Comparison of ENCODE assay signal across 21 cellular contexts in the genomic region with DNA sequence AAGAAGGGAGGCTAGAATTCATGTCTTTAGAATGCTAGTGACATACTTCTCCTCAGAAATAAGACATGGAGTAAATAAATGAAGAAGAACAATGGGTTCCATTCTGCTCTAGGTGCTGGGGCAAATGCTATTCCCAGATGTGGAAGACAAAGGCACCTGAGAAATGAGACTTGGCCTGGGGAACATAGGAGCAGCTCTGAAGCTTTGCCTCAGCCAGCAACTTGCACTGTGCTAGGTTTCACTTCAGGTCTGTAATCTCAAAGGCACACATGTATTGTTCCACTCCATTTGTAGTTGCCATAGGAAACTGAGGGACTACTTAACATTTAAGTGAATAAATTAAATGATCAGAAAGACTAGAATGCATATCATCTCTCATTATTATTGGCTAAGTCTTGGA.
A peak's percentile ranks its signal among the peaks of the same experiment; 100 is the strongest.
DNase-seq lines count a peak whose midpoint lies in the region; ATAC-seq, FAIRE-seq and TF ChIP-seq lines count a peak whose summit lies in the region.
"Had no signal": no experiment of that assay in that cellular context is flagged by ENCODE, and none has a peak within 500 bp of the region (broad histone marks: within the 10 kb centered on the region; RNA-seq: fewer than 3 reads in every experiment).

No MANE protein-coding gene starts in this region.

- H3K79me2 ChIP-seq in PC-3 (ENCODE audit: low read length) = no peaks in the 10 kb centered on the region
- no peaks in the 10 kb centered on the region for H3K79me2 ChIP-seq in H1 (ENCODE audit: control insufficient read depth in 1 of 2, insufficient read depth in 2 of 2, low read length in 2 of 2)

- H3K4me3 ChIP-seq in A673 (ENCODE audit: low read depth, low read length, poor library complexity, severe bottlenecking) (peak overlapping the region; percentile 27), PC-3 (ENCODE audit: low read length) (no peak overlapping the region), H1 (ENCODE audit: extremely low read depth in 1 of 4, insufficient read depth in 2 of 4, low read depth in 3 of 4, low read length in 4 of 4) (no peak overlapping the region)

- FAIRE-seq in H1 (lab: Jason Lieb, UNC) = no peak
- FAIRE-seq: G401.6 had no signal

- H3K4me2 ChIP-seq in PC-3 (ENCODE audit: low read length) = 0 out of 2 replicates have a peak overlapping the region, but pooled peaks have one; percentile 16
- H3K4me2 ChIP-seq in H1 (ENCODE audit: insufficient read depth in 1 of 2, low read depth in 2 of 2, low read length in 2 of 2) = no peak overlapping the region

- POLR2A ChIA-PET in A673 (lab: Charles Lee; ENCODE audit: low non-redundant PET) = no interaction called here
- POLR2A ChIA-PET in PC-3 (lab: Charles Lee; ENCODE audit: unreplicated experiment) = no interaction called here
- POLR2A ChIA-PET in H1 (lab: Charles Lee; ENCODE audit: partially characterized antibody) = no interaction called here

- H3K4ac ChIP-seq in H1 (replicated peaks; ENCODE audit: insufficient read length, low read depth, low read length) = no peak overlapping the region

- no peak overlapping the region for H3K18ac ChIP-seq in H1 (ENCODE audit: extremely low read depth, low read length)

- no peak overlapping the region for H2AK5ac ChIP-seq in H1 (ENCODE audit: low read depth, low read length)

- no peaks in the 10 kb centered on the region for H3K79me1 ChIP-seq in H1 (ENCODE audit: low read depth, low read length)

- H3F3A ChIP-seq in PC-3 (ENCODE audit: low read length, unreplicated experiment) = no peaks in the 10 kb centered on the region

- no peaks in the 10 kb centered on the region for H3K9me3 ChIP-seq in A673 (ENCODE audit: low read depth, low read length, poor library complexity, severe bottlenecking)
- no peaks in the 10 kb centered on the region for H3K9me3 ChIP-seq in PC-3 (ENCODE audit: low read length)
- no peaks in the 10 kb centered on the region for H3K9me3 ChIP-seq in H1 (ENCODE audit: insufficient read depth in 2 of 2, low read depth in 1 of 2, low read length in 1 of 2)

- no peak for TF ChIP-seq EP300 in H1 (IDR thresholded peaks at IDR 0.05; ENCODE audit: borderline replicate concordance in 1 of 2, low read depth in 2 of 2, low read length in 2 of 2)

- ATAC-seq in PC-3 = no peak
- ATAC-seq: SK-N-SH treated with all-trans-retinoic acid at 6 μM for 48 hours, T-cell had no signal

- H2BK12ac ChIP-seq in H1 (ENCODE audit: low read depth, low read length) = no peak overlapping the region

- H2BK20ac ChIP-seq in H1 (ENCODE audit: low read length) = no peak overlapping the region

- no peak overlapping the region for H4K8ac ChIP-seq in H1 (ENCODE audit: extremely low read depth, insufficient read depth, low read length)

- H4K91ac ChIP-seq in H1 (replicated peaks; ENCODE audit: insufficient read length, low read length) = no peak overlapping the region

- H3K36me3 ChIP-seq in A673 (ENCODE audit: insufficient read depth, low read length, poor library complexity, severe bottlenecking) (no peaks in the 10 kb centered on the region), PC-3 (ENCODE audit: low read depth, low read length) (no peaks in the 10 kb centered on the region), H1 (ENCODE audit: control insufficient read depth in 2 of 4, insufficient read depth in 4 of 4, low read length in 3 of 4) (no peaks in the 10 kb centered on the region)

- H3K14ac ChIP-seq in H1 (ENCODE audit: insufficient read length) = no peak overlapping the region

- H3K9me2 ChIP-seq in PC-3 (replicated peaks; ENCODE audit: low read length) = no peaks in the 10 kb centered on the region

- H2AFZ ChIP-seq in PC-3 (ENCODE audit: low read length) = no peak overlapping the region
- peak overlapping the region; percentile 7; the same call in 1 of the 2 replicates for H2AFZ ChIP-seq in H1 (ENCODE audit: low read length)

- H3K27me3 Mint-ChIP-seq in immature natural killer cell (ENCODE audit: low read depth in 3 of 3) = no peaks in the 10 kb centered on the region
- H3K27me3 Mint-ChIP-seq: B cell, T-cell had no signal

- H3K56ac ChIP-seq in H1 (replicated peaks; ENCODE audit: insufficient read length, low read depth, low read length) = no peak overlapping the region

- CTCF ChIA-PET in A673 (lab: Charles Lee) (no interaction called here), PC-3 (lab: Charles Lee) (no interaction called here), H1 (lab: Charles Lee; ENCODE audit: partially characterized antibody) (no interaction called here)

- intact Hi-C loops in A673 (cut with micrococcal nuclease; ENCODE audit: unreplicated experiment) (no loop called here), PC-3 (cut with micrococcal nuclease) (no loop called here)

- no peak overlapping the region for H3K23ac ChIP-seq in H1 (ENCODE audit: insufficient read length)

- TF ChIP-seq POLR2A in H1 (IDR thresholded peaks at IDR 0.05; ENCODE audit: control extremely low read depth in 1 of 2, low read depth in 2 of 2, low read length in 2 of 2) = no peak

- H3K27me3 ChIP-seq in A673 (replicated peaks; ENCODE audit: insufficient read depth, low read depth, low read length, poor library complexity) (no peaks in the 10 kb centered on the region), PC-3 (ENCODE audit: low read length) (no peaks in the 10 kb centered on the region), H1 (replicated peaks in 1 of 4; ENCODE audit: control insufficient read depth in 3 of 4, extremely low read depth in 1 of 4, insufficient read depth in 3 of 4, low read length in 3 of 4) (no peaks in the 10 kb centered on the region)

- H3K36me3 Mint-ChIP-seq in immature natural killer cell = no peaks in the 10 kb centered on the region
- H3K36me3 Mint-ChIP-seq: T-cell had no signal

- H2BK120ac ChIP-seq in H1 (replicated peaks; ENCODE audit: low read depth, low read length) = no peak overlapping the region

- no peak overlapping the region for H2BK5ac ChIP-seq in H1 (ENCODE audit: low read depth, low read length)

- H4K20me1 ChIP-seq in PC-3 (ENCODE audit: low read length) = no peaks in the 10 kb centered on the region
- H4K20me1 ChIP-seq in H1 (replicated peaks in 1 of 2; ENCODE audit: control insufficient read depth in 1 of 2, insufficient read depth in 2 of 2, low read length in 2 of 2) = no peaks in the 10 kb centered on the region

- no TSS peak for BruUV-seq in A673 (replicated peaks; lab: Mats Ljungman, UMichigan)
- BruUV-seq in PC-3 (replicated peaks; lab: Mats Ljungman, UMichigan) = no TSS peak

- TF ChIP-seq CTCF in A673 (conservative IDR thresholded peaks at IDR 0.05; ENCODE audit: low read depth, low read length) = no peak
- TF ChIP-seq CTCF in PC-3 (conservative IDR thresholded peaks at IDR 0.05; ENCODE audit: low read depth, low read length) = no peak
- no peak for TF ChIP-seq CTCF in H1 (IDR thresholded peaks at IDR 0.05; ENCODE audit: control extremely low read depth in 1 of 3, insufficient read depth in 1 of 3, low read depth in 1 of 3, low read length in 3 of 3)

- peaks cover 0 to 42% (median 11%) of the 10 kb centered on the region in 6 donors for H3K9me3 Mint-ChIP-seq in immature natural killer cell

- TF ChIP-seq RAD21 in H1 (IDR thresholded peaks at IDR 0.05 in 1 of 2, conservative IDR thresholded peaks at IDR 0.05 in 1 of 2; ENCODE audit: low read depth in 2 of 2, low read length in 2 of 2) = no peak

- no peaks in the 10 kb centered on the region for H3K4me1 Mint-ChIP-seq in immature natural killer cell
- H3K4me1 Mint-ChIP-seq: B cell, T-cell had no signal

- H3K23me2 ChIP-seq in H1 (ENCODE audit: low read depth, low read length) = no peaks in the 10 kb centered on the region

- no peak overlapping the region for H3K27ac ChIP-seq in A673 (ENCODE audit: low read depth, low read length, poor library complexity, severe bottlenecking)
- no peak overlapping the region for H3K27ac ChIP-seq in PC-3 (ENCODE audit: low read length)
- no peak overlapping the region for H3K27ac ChIP-seq in H1 (ENCODE audit: low read depth, low read length)

- H2BK15ac ChIP-seq in H1 (ENCODE audit: low read length) = no peak overlapping the region

- H3K4me3 Mint-ChIP-seq in immature natural killer cell = no peak overlapping the region
- H3K4me3 Mint-ChIP-seq: B cell, T-cell had no signal

- H4K5ac ChIP-seq in H1 (ENCODE audit: insufficient read length, low read depth, low read length) = no peak overlapping the region

- no peak overlapping the region for H3K27ac Mint-ChIP-seq in immature natural killer cell
- H3K27ac Mint-ChIP-seq: B cell, T-cell had no signal

- DNase-seq in A673 (ENCODE audit: low spot score) (peak; percentile 5), M059J (ENCODE audit: low read depth) (peak; percentile 7), PC-3 (no peak), H1 (ENCODE audit: low read depth in 1 of 2, low spot score in 2 of 2) (no peak), UCSD-AML1 (lab: John Stamatoyannopoulos, UW; ENCODE audit: unreplicated experiment) (no peak), immature natural killer cell (no peak), cerebellum (ENCODE audit: low spot score) (no peak), HuH-7 (ENCODE audit: low spot score) (no peak)
- DNase-seq: GOT3; KG1; NCI-H1092; NCI-H1694; NCI-H2081 treated with DMSO at 0.1 percent for 48 hours; NCI-H2227 treated with DMSO at 0.1 percent for 48 hours; NCI-H524 treated with DMSO at 0.1 percent for 48 hours; NK-92 treated with Interleukin-12 subunit alpha and Interleukin-12 subunit beta, amount 100 ng/mL, for 24 hours; SHP77; T-cell had no signal

- H3K4me1 ChIP-seq in A673 (ENCODE audit: insufficient read depth, low read length, poor library complexity, severe bottlenecking) = no peaks in the 10 kb centered on the region
- no peaks in the 10 kb centered on the region for H3K4me1 ChIP-seq in PC-3 (ENCODE audit: insufficient read depth, low read length)
- H3K4me1 ChIP-seq in H1 (replicated peaks in 1 of 4; ENCODE audit: control insufficient read depth in 3 of 4, insufficient read depth in 4 of 4, low read length in 3 of 4) = no peaks in the 10 kb centered on the region

- no peak overlapping the region for H3K9ac ChIP-seq in PC-3 (ENCODE audit: low read length)
- H3K9ac ChIP-seq in H1 (replicated peaks in 1 of 4; ENCODE audit: extremely low read depth in 1 of 4, low read depth in 3 of 4, low read length in 3 of 4) = no peak overlapping the region

TF ChIP-seq in H1, 55 proteins besides CTCF, POLR2A, EP300 and RAD21 (continues in another document):
- TF ChIP-seq TBP (IDR thresholded peaks at IDR 0.05; ENCODE audit: low read depth, low read length) (no peak), EZH2 (IDR thresholded peaks at IDR 0.05; ENCODE audit: low read depth, low read length, severe bottlenecking) (no peak), TAF1 (IDR thresholded peaks at IDR 0.05; ENCODE audit: low read depth, low read length) (no peak), SAP30 (IDR thresholded peaks at IDR 0.05; ENCODE audit: insufficient read depth, insufficient replicate concordance, low read length) (no peak), ZNF274 (IDR thresholded peaks at IDR 0.05; ENCODE audit: borderline replicate concordance, extremely low read depth, low read length) (no peak), BCL11A (IDR thresholded peaks at IDR 0.05; ENCODE audit: low read depth in 2 of 2, low read length in 2 of 2) (no peak)
- TF ChIP-seq, protein P1, sequence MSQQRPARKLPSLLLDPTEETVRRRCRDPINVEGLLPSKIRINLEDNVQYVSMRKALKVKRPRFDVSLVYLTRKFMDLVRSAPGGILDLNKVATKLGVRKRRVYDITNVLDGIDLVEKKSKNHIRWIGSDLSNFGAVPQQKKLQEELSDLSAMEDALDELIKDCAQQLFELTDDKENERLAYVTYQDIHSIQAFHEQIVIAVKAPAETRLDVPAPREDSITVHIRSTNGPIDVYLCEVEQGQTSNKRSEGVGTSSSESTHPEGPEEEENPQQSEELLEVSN (IDR thresholded peaks at IDR 0.05) = no peak

Comparison
In these comparisons a context has a peak if more than half of its experiments do, and no peak if none do; other contexts are left out.
1. DNase-seq: peak in A673 (single experiment) and M059J (single experiment); none in PC-3 (single experiment), H1 (0 of 2), UCSD-AML1 (single experiment), immature natural killer cell (0 of 3), cerebellum (single experiment) and HuH-7 (single experiment).